ENCODE assay signal across 6 cellular contexts in genomic region chr10:53840668-53841067, GRCh38.
"Had no signal": no experiment of that assay in that cellular context is flagged by ENCODE, and none has a peak within 500 bp of the region (broad histone marks: within the 10 kb centered on the region; RNA-seq: fewer than 3 reads in every experiment).

No MANE protein-coding gene starts in this region.

- DNase-seq: H9, HCEC 1CT, HFFc6, IMR-90 had no signal

- H3K4me2 ChIP-seq: GM23338 had no signal

- ATAC-seq: GM23338, K562 had no signal

- H3K4me3 ChIP-seq: GM23338, K562 had no signal
